Comparison of ENCODE assay signal across 19 cellular contexts in the genomic region with DNA sequence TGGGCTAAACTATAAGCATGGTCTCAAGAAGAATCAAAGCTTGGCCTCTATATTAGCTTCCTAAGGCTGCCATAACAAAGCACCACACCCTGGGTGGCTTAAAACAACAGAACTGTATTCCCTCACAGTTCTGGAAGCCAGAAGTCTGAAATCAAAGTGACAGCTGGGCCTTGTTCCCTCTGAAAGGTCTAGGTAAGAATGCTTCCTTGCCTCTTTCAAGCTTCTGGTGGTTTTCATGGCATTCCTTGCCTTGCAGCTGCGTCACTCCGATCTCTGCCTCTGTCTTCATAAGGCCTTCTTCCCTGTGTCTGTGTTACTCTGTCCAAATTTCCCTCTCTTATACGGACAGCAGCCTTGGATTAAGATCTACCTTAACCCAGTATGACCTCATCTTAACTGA.
"Had no signal": no experiment of that assay in that cellular context is flagged by ENCODE, and none has a peak within 500 bp of the region (broad histone marks: within the 10 kb centered on the region; RNA-seq: fewer than 3 reads in every experiment).

No MANE protein-coding gene starts in this region.

- H3K36me3 ChIP-seq: suprapubic skin, upper lobe of left lung had no signal

- H3K27ac Mint-ChIP-seq: activated CD4-positive, alpha-beta T cell treated with anti-CD3 and anti-CD28 coated beads for 36 hours; activated naive CD8-positive, alpha-beta T cell; dendritic cell treated with granulocyte-macrophage colony-stimulating factor and Interleukin-4, amounts not matched to agents 40 ng/mL and 50 ng/mL, for 4 days; nephron progenitor cell; stimulated activated naive CD8-positive, alpha-beta T cell treated with anti-CD3 and anti-CD28 coated beads, Interleukin-15, amount 100 ng/mL, for 72 hours; WTC11 had no signal

- ATAC-seq: activated CD4-positive, alpha-beta T cell treated with anti-CD3 and anti-CD28 coated beads for 36 hours; left lobe of liver; stimulated activated naive CD8-positive, alpha-beta T cell treated with anti-CD3 and anti-CD28 coated beads, Interleukin-15, amount 100 ng/mL, for 72 hours had no signal

- H3K27me3 ChIP-seq: suprapubic skin, upper lobe of left lung had no signal

- H3K4me3 ChIP-seq: skin epidermis, suprapubic skin, upper lobe of left lung had no signal

- H3K4me3 Mint-ChIP-seq: activated CD4-positive, alpha-beta T cell treated with anti-CD3 and anti-CD28 coated beads for 36 hours; activated naive CD8-positive, alpha-beta T cell; dendritic cell treated with granulocyte-macrophage colony-stimulating factor and Interleukin-4, amounts not matched to agents 40 ng/mL and 50 ng/mL, for 4 days; nephron progenitor cell; stimulated activated naive CD8-positive, alpha-beta T cell treated with anti-CD3 and anti-CD28 coated beads, Interleukin-15, amount 100 ng/mL, for 72 hours; WTC11 had no signal

- H3K4me1 Mint-ChIP-seq: activated CD4-positive, alpha-beta T cell treated with anti-CD3 and anti-CD28 coated beads for 36 hours; stimulated activated naive CD8-positive, alpha-beta T cell treated with anti-CD3 and anti-CD28 coated beads, Interleukin-15, amount 100 ng/mL, for 72 hours had no signal

- H3K36me3 Mint-ChIP-seq: activated naive CD8-positive, alpha-beta T cell had no signal

- H3K9me3 Mint-ChIP-seq: stimulated activated naive CD8-positive, alpha-beta T cell treated with anti-CD3 and anti-CD28 coated beads, Interleukin-15, amount 100 ng/mL, for 72 hours had no signal

- DNase-seq: activated CD4-positive, alpha-beta T cell treated with anti-CD3 and anti-CD28 coated beads for 36 hours; activated CD4-positive, alpha-beta T cell treated with anti-CD3 and anti-CD28 coated beads, Interleukin-2, amount 50 U/mL, for 48 hours; activated gamma-delta T cell; effector CD8-positive, alpha-beta T cell; foreskin fibroblast; hippocampal formation; mammary epithelial cell; nephron progenitor cell; nucleus accumbens; stimulated activated CD4-positive, alpha-beta T cell treated with anti-CD3 and anti-CD28 coated beads, Interleukin-4, amount 100 ng/mL, for 1 hour; stimulated activated naive CD8-positive, alpha-beta T cell treated with anti-CD3 and anti-CD28 coated beads, Interleukin-15, amount 100 ng/mL, for 72 hours; T-helper 2 cell; upper lobe of left lung had no signal

- H3K9me3 ChIP-seq: suprapubic skin, upper lobe of left lung had no signal
